Comparison of ENCODE assay signal across 22 cellular contexts in the genomic region with DNA sequence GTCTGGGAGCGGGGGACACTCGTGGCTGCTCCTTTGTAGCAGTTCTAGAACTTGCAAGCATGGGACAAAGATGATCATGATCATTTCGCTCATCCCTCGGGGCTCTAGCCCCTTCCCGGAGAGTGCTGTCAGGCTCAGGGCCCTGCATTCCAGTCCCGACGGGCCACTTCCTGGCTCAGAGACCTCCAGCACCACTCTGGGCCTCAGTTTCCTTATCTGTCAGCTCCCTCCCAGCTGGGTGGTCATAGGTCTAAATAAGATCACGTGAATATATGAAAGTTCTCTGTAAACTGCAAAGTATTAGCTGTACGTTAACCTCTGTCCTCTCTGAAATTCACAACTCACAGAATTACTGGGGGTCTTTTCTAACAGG. TPM values are rescaled to one million over a fixed set of nuclear protein-coding genes. Genes with fewer than 3 reads are reported as not detected.
DNase-seq lines count a peak whose midpoint lies in the region; ATAC-seq lines count a peak whose summit lies in the region.
"Had no signal": no experiment of that assay in that cellular context is flagged by ENCODE, and none has a peak within 500 bp of the region (broad histone marks: within the 10 kb centered on the region; RNA-seq: fewer than 3 reads in every experiment).

No MANE protein-coding gene starts in this region.

- DNase-seq in activated CD8-positive, alpha-beta memory T cell treated with anti-CD3 and anti-CD28 coated beads for 24 hours: peak; percentile 19
- no peak for DNase-seq in activated CD8-positive, alpha-beta memory T cell treated with anti-CD3 and anti-CD28 coated beads, Interleukin-2, amount 10 ng/mL, durations not matched to agents 7 days and 5 days
- DNase-seq in islet precursor cell: peak; percentile 25
- no peak for DNase-seq in T-helper 2 cell
- no peak for DNase-seq in DMS53 (lab: John Stamatoyannopoulos, UW)
- DNase-seq: Caco-2; CD4-positive, CD25-positive, alpha-beta regulatory T cell; DMS153; DMS79; EL; GDM1; H9 had no signal

- ATAC-seq in activated CD8-positive, alpha-beta memory T cell treated with anti-CD3 and anti-CD28 coated beads, Interleukin-2, amount 10 ng/mL, durations not matched to agents 7 days and 5 days: no peak
- ATAC-seq in GM19452 (IDR thresholded peaks at IDR 0.05; ENCODE audit: unreplicated experiment): no peak
- ATAC-seq: CD8-positive, alpha-beta T cell; GM12878; HCT116 had no signal

- H3K4me3 Mint-ChIP-seq in activated CD8-positive, alpha-beta memory T cell treated with anti-CD3 and anti-CD28 coated beads, Interleukin-2, amount 10 ng/mL, durations not matched to agents 7 days and 5 days: no peak overlapping the region
- H3K4me3 Mint-ChIP-seq: B cell; CD4-positive, CD25-positive, alpha-beta regulatory T cell; CD8-positive, alpha-beta T cell; GM23338; H9 had no signal

- H3K9me3 Mint-ChIP-seq in activated CD8-positive, alpha-beta memory T cell treated with anti-CD3 and anti-CD28 coated beads, Interleukin-2, amount 10 ng/mL, durations not matched to agents 7 days and 5 days (ENCODE audit: low read depth): no peaks in the 10 kb centered on the region
- H3K9me3 Mint-ChIP-seq: CD8-positive, alpha-beta T cell; GM23338; H9 had no signal

- H3K36me3 Mint-ChIP-seq in activated CD8-positive, alpha-beta memory T cell treated with anti-CD3 and anti-CD28 coated beads, Interleukin-2, amount 10 ng/mL, durations not matched to agents 7 days and 5 days: no peaks in the 10 kb centered on the region
- H3K36me3 Mint-ChIP-seq: CD4-positive, CD25-positive, alpha-beta regulatory T cell; CD8-positive, alpha-beta T cell had no signal

- peaks cover 30% of the 10 kb centered on the region for H3K27me3 Mint-ChIP-seq in activated CD8-positive, alpha-beta memory T cell treated with anti-CD3 and anti-CD28 coated beads, Interleukin-2, amount 10 ng/mL, durations not matched to agents 7 days and 5 days

- peaks cover 3% of the 10 kb centered on the region for H3K4me1 Mint-ChIP-seq in activated CD8-positive, alpha-beta memory T cell treated with anti-CD3 and anti-CD28 coated beads, Interleukin-2, amount 10 ng/mL, durations not matched to agents 7 days and 5 days
- H3K4me1 Mint-ChIP-seq: B cell had no signal

- H3K27ac ChIP-seq in cingulate gyrus (ENCODE audit: low read depth, low read length): peak overlapping the region; percentile 63
- H3K27ac ChIP-seq: 22Rv1, BLaER1, C4-2B had no signal

- CTCF ChIA-PET in activated CD8-positive, alpha-beta memory T cell treated with anti-CD3 and anti-CD28 coated beads, Interleukin-2, amount 10 ng/mL, durations not matched to agents 7 days and 5 days (lab: Charles Lee): no interaction called here

- H3K27ac Mint-ChIP-seq in activated CD8-positive, alpha-beta memory T cell treated with anti-CD3 and anti-CD28 coated beads, Interleukin-2, amount 10 ng/mL, durations not matched to agents 7 days and 5 days: no peak overlapping the region
- H3K27ac Mint-ChIP-seq: B cell; CD4-positive, CD25-positive, alpha-beta regulatory T cell; CD8-positive, alpha-beta T cell; GM23338 had no signal

RNA-seq across cellular contexts. Expression of gene SLC6A11, which starts 52.8 kb away (rescaled TPM):
- total RNA-seq in activated CD8-positive, alpha-beta memory T cell treated with anti-CD3 and anti-CD28 coated beads, Interleukin-2, amount 10 ng/mL, durations not matched to agents 7 days and 5 days: not detected
- total RNA-seq: B cell; Caco-2; CD4-positive, CD25-positive, alpha-beta regulatory T cell; CD8-positive, alpha-beta T cell; GM12878 had no signal

Comparison
In these comparisons a context has a peak if more than half of its experiments do, and no peak if none do; other contexts are left out.
1. DNase-seq: peak in activated CD8-positive, alpha-beta memory T cell treated with anti-CD3 and anti-CD28 coated beads for 24 hours (single experiment) and islet precursor cell (single experiment); none in activated CD8-positive, alpha-beta memory T cell treated with anti-CD3 and anti-CD28 coated beads, Interleukin-2, amount 10 ng/mL, durations not matched to agents 7 days and 5 days (single experiment), T-helper 2 cell (0 of 5) and DMS53 (single experiment).